Comparison of ENCODE assay signal across 29 cellular contexts in genomic region chr7:81467964-81468363, GRCh38.
"Had no signal": no experiment of that assay in that cellular context is flagged by ENCODE, and none has a peak within 500 bp of the region (broad histone marks: within the 10 kb centered on the region; RNA-seq: fewer than 3 reads in every experiment).

No MANE protein-coding gene starts in this region.

- ATAC-seq: activated CD4-positive, alpha-beta T cell treated with anti-CD3 and anti-CD28 coated beads for 36 hours; activated CD8-positive, alpha-beta T cell treated with anti-CD3 and anti-CD28 coated beads for 36 hours; activated naive CD4-positive, alpha-beta T cell treated with anti-CD3 and anti-CD28 coated beads, Interleukin-2, amount 50 U/mL, for 72 hours; effector memory CD8-positive, alpha-beta T cell; foreskin keratinocyte; gastrocnemius medialis; heart left ventricle had no signal

- H3K36me3 ChIP-seq: ascending aorta, breast epithelium, cardiac muscle cell, esophagus muscularis mucosa, gastrocnemius medialis, heart left ventricle had no signal

- DNase-seq: activated CD4-positive, alpha-beta T cell treated with anti-CD3 and anti-CD28 coated beads for 36 hours; activated CD4-positive, alpha-beta T cell treated with anti-CD3 and anti-CD28 coated beads, Interleukin-2, amount 10 ng/mL, durations not matched to agents 7 days and 5 days; activated CD4-positive, alpha-beta T cell treated with anti-CD3 and anti-CD28 coated beads, Interleukin-2, amount 50 U/mL, for 48 hours; activated CD4-positive, CD25-positive, alpha-beta regulatory T cell; activated CD4-positive, CD25-positive, alpha-beta regulatory T cell treated with anti-CD3 and anti-CD28 coated beads, Interleukin-2, amount 50 U/mL, for 72 hours; activated CD8-positive, alpha-beta memory T cell treated with anti-CD3 and anti-CD28 coated beads for 24 hours; activated CD8-positive, alpha-beta T cell treated with anti-CD3 and anti-CD28 coated beads for 36 hours; activated gamma-delta T cell; activated naive CD4-positive, alpha-beta T cell; activated naive CD4-positive, alpha-beta T cell treated with anti-CD3 and anti-CD28 coated beads, Interleukin-2, amount 10 ng/mL, durations not matched to agents 7 days and 5 days; activated naive CD8-positive, alpha-beta T cell treated with anti-CD3 and anti-CD28 coated beads, Interleukin-2, amount 10 ng/mL, durations not matched to agents 7 days and 5 days; activated T-cell treated with anti-CD3 and anti-CD28 coated beads, Interleukin-2, amount 50 U/mL, for 1 hour; activated T-cell treated with anti-CD3 and anti-CD28 coated beads, Interleukin-2, amount 50 U/mL, for 48 hours; central memory CD4-positive, alpha-beta T cell; cortex of kidney; dermis blood vessel endothelial cell; effector CD4-positive, alpha-beta T cell; effector memory CD8-positive, alpha-beta T cell; erythroblast; foreskin keratinocyte; gastrocnemius medialis; glutamatergic neuron; heart left ventricle; T-helper 2 cell had no signal

- H3K27me3 ChIP-seq: ascending aorta, breast epithelium, cardiac muscle cell, esophagus muscularis mucosa, foreskin keratinocyte, gastrocnemius medialis, heart left ventricle had no signal

- H3K9me3 ChIP-seq: ascending aorta, breast epithelium, esophagus muscularis mucosa, gastrocnemius medialis, heart left ventricle had no signal

- H3K4me1 ChIP-seq: ascending aorta, breast epithelium, foreskin keratinocyte, gastrocnemius medialis had no signal

- H3K27ac ChIP-seq: ascending aorta, breast epithelium, cardiac muscle cell, esophagus muscularis mucosa, foreskin keratinocyte, gastrocnemius medialis, heart left ventricle had no signal

- H3K4me3 ChIP-seq: ascending aorta, breast epithelium, cardiac muscle cell, esophagus muscularis mucosa, gastrocnemius medialis, heart left ventricle had no signal
